ENCODE assay signal across 12 cellular contexts in genomic region chr3:17840651-17841050, GRCh38.
A peak's percentile ranks its signal among the peaks of the same experiment; 100 is the strongest.
DNase-seq lines count a peak whose midpoint lies in the region; ATAC-seq and TF ChIP-seq lines count a peak whose summit lies in the region.
"Had no signal": no experiment of that assay in that cellular context is flagged by ENCODE, and none has a peak within 500 bp of the region (broad histone marks: within the 10 kb centered on the region; RNA-seq: fewer than 3 reads in every experiment).

No MANE protein-coding gene starts in this region.

- no peaks in the 10 kb centered on the region for H3K36me3 Mint-ChIP-seq in WTC11
- no peaks in the 10 kb centered on the region for H3K36me3 Mint-ChIP-seq in activated naive CD4-positive, alpha-beta T cell treated with anti-CD3 and anti-CD28 coated beads, Interleukin-2, amount 10 ng/mL, durations not matched to agents 7 days and 5 days
- H3K36me3 Mint-ChIP-seq: CD4-positive, alpha-beta memory T cell; T-cell had no signal

- peaks cover 8% of the 10 kb centered on the region for H3K4me1 Mint-ChIP-seq in WTC11
- H3K4me1 Mint-ChIP-seq in activated naive CD4-positive, alpha-beta T cell treated with anti-CD3 and anti-CD28 coated beads, Interleukin-2, amount 10 ng/mL, durations not matched to agents 7 days and 5 days: no peaks in the 10 kb centered on the region
- H3K4me1 Mint-ChIP-seq: B cell; CD4-positive, alpha-beta memory T cell; T-cell had no signal

- H3K27ac ChIP-seq in DND-41 (ENCODE audit: low read length) (no peak overlapping the region), osteoblast (ENCODE audit: low read depth, low read length) (no peak overlapping the region)

- DNase-seq in DND-41 (no peak), WTC11 (ENCODE audit: low spot score) (no peak), osteoblast (ENCODE audit: insufficient read length, low spot score, missing footprints) (no peak), ecto neural progenitor cell (ENCODE audit: low spot score) (no peak), C1 segment of cervical spinal cord (lab: John Stamatoyannopoulos, UW) (no peak)
- DNase-seq in activated naive CD4-positive, alpha-beta T cell treated with anti-CD3 and anti-CD28 coated beads, Interleukin-2, amount 10 ng/mL, durations not matched to agents 7 days and 5 days: no peak
- DNase-seq: DMS79, NCI-H1417 treated with DMSO at 0.1 percent for 48 hours had no signal

- H3K4me3 ChIP-seq in DND-41 (ENCODE audit: low read depth in 1 of 2, low read length in 2 of 2) (no peak overlapping the region), osteoblast (ENCODE audit: insufficient read depth, low read length) (peak overlapping the region; percentile 8)

- H3K4me1 ChIP-seq in DND-41 (ENCODE audit: insufficient read depth, low read length): 0 out of 2 replicates have a peak, but pooled peaks cover 3% of the 10 kb centered on the region
- H3K4me1 ChIP-seq in osteoblast (ENCODE audit: insufficient read depth, low read length): peaks cover 6% of the 10 kb centered on the region

- CTCF ChIA-PET in WTC11 (lab: Charles Lee): interaction anchor here (0.6 to 3.3 kb wide), 58 partner anchors 9 to 1214 kb away, joined by 3 to 56 read pairs (median 4); partner anchors contain the start of gene TBC1D5
- CTCF ChIA-PET in activated naive CD4-positive, alpha-beta T cell treated with anti-CD3 and anti-CD28 coated beads, Interleukin-2, amount 10 ng/mL, durations not matched to agents 7 days and 5 days (lab: Charles Lee): interaction anchor here (0.6 to 4.3 kb wide), 33 partner anchors 9 to 1240 kb away, joined by 3 to 44 read pairs (median 4); no protein-coding TSS in a partner anchor

- no peak overlapping the region for H3K4me3 Mint-ChIP-seq in WTC11
- H3K4me3 Mint-ChIP-seq in activated naive CD4-positive, alpha-beta T cell treated with anti-CD3 and anti-CD28 coated beads, Interleukin-2, amount 10 ng/mL, durations not matched to agents 7 days and 5 days: no peak overlapping the region
- H3K4me3 Mint-ChIP-seq: B cell; CD4-positive, alpha-beta memory T cell; T-cell had no signal

- no peak for TF ChIP-seq CTCF in DND-41 (IDR thresholded peaks at IDR 0.05; ENCODE audit: borderline replicate concordance, extremely low read depth, low read length, poor library complexity, severe bottlenecking)
- no peak for TF ChIP-seq CTCF in WTC11 (IDR thresholded peaks at IDR 0.05)
- TF ChIP-seq CTCF in osteoblast (IDR thresholded peaks at IDR 0.05; ENCODE audit: extremely low read depth, low read depth, low read length): no peak

- H3K36me3 ChIP-seq in DND-41 (ENCODE audit: insufficient read depth, low read length): no peaks in the 10 kb centered on the region
- no peaks in the 10 kb centered on the region for H3K36me3 ChIP-seq in osteoblast (ENCODE audit: insufficient read depth, low read length)

- no peak overlapping the region for H3K27ac Mint-ChIP-seq in WTC11
- no peak overlapping the region for H3K27ac Mint-ChIP-seq in activated naive CD4-positive, alpha-beta T cell treated with anti-CD3 and anti-CD28 coated beads, Interleukin-2, amount 10 ng/mL, durations not matched to agents 7 days and 5 days
- H3K27ac Mint-ChIP-seq: B cell; CD4-positive, alpha-beta memory T cell; T-cell had no signal

- no peaks in the 10 kb centered on the region for H4K20me1 ChIP-seq in DND-41 (ENCODE audit: insufficient read depth, low read length)
- H4K20me1 ChIP-seq in osteoblast (ENCODE audit: insufficient read depth, low read length): no peaks in the 10 kb centered on the region

- H3K4me2 ChIP-seq in DND-41 (ENCODE audit: insufficient read depth, low read length) (no peak overlapping the region), osteoblast (ENCODE audit: insufficient read depth, low read length) (peak overlapping the region; percentile 53)

- H3K9ac ChIP-seq in DND-41 (ENCODE audit: low read depth, low read length): no peak overlapping the region

- H3K79me2 ChIP-seq in DND-41 (ENCODE audit: insufficient read depth, low read length) (no peaks in the 10 kb centered on the region), osteoblast (ENCODE audit: insufficient read depth, low read length) (no peaks in the 10 kb centered on the region)

- no peak overlapping the region for H2AFZ ChIP-seq in DND-41 (ENCODE audit: low read depth, low read length)
- H2AFZ ChIP-seq in osteoblast (ENCODE audit: low read length): no peak overlapping the region

- no peaks in the 10 kb centered on the region for H3K27me3 Mint-ChIP-seq in WTC11 (ENCODE audit: low read depth)
- H3K27me3 Mint-ChIP-seq in activated naive CD4-positive, alpha-beta T cell treated with anti-CD3 and anti-CD28 coated beads, Interleukin-2, amount 10 ng/mL, durations not matched to agents 7 days and 5 days: no peaks in the 10 kb centered on the region

- POLR2A ChIA-PET in WTC11 (lab: Charles Lee): interaction anchor here (1.2 to 2.0 kb wide), 2 partner anchors 98 to 195 kb away, joined by 3 to 6 read pairs; partner anchors contain the start of gene TBC1D5

- no peaks in the 10 kb centered on the region for H3K9me3 Mint-ChIP-seq in WTC11
- H3K9me3 Mint-ChIP-seq in activated naive CD4-positive, alpha-beta T cell treated with anti-CD3 and anti-CD28 coated beads, Interleukin-2, amount 10 ng/mL, durations not matched to agents 7 days and 5 days: no peaks in the 10 kb centered on the region
- H3K9me3 Mint-ChIP-seq: CD4-positive, alpha-beta memory T cell; T-cell had no signal

- no peaks in the 10 kb centered on the region for H3K27me3 ChIP-seq in DND-41 (ENCODE audit: insufficient read depth, low read length, poor library complexity)
- H3K27me3 ChIP-seq in osteoblast (ENCODE audit: insufficient read depth, low read length): peaks cover 11% of the 10 kb centered on the region

- ATAC-seq in DND-41 (ENCODE audit: insufficient read depth, low read depth): 0 out of 3 replicates have a peak, but pooled peaks have one; percentile 5
- ATAC-seq in HG02943 (IDR thresholded peaks at IDR 0.05; ENCODE audit: low read depth, unreplicated experiment): peak; percentile 7
- ATAC-seq in WTC11: peak; percentile 26

- H3K9me3 ChIP-seq in DND-41 (ENCODE audit: insufficient read depth, low read length, severe bottlenecking) (no peaks in the 10 kb centered on the region), osteoblast (ENCODE audit: low read depth, low read length) (no peaks in the 10 kb centered on the region)

TF ChIP-seq in WTC11, 78 proteins besides CTCF, POLR2A, EP300 and RAD21:
- TF ChIP-seq ZNF425 (CRISPR knock-in tag; conservative IDR thresholded peaks at IDR 0.05) (no peak), MYBL2 (CRISPR knock-in tag; IDR thresholded peaks at IDR 0.05) (no peak), ZMAT4 (CRISPR knock-in tag; IDR thresholded peaks at IDR 0.05) (no peak), ETV6 (CRISPR knock-in tag; IDR thresholded peaks at IDR 0.05) (no peak), MXD4 (CRISPR knock-in tag; IDR thresholded peaks at IDR 0.05; ENCODE audit: borderline replicate concordance) (no peak), EMX1 (CRISPR knock-in tag; IDR thresholded peaks at IDR 0.05) (no peak), JAZF1 (CRISPR knock-in tag; IDR thresholded peaks at IDR 0.05) (no peak), ZNF416 (CRISPR knock-in tag; IDR thresholded peaks at IDR 0.05) (no peak), TEAD4 (CRISPR knock-in tag; IDR thresholded peaks at IDR 0.05) (no peak), ZNF138 (CRISPR knock-in tag; conservative IDR thresholded peaks at IDR 0.05) (no peak), TEAD1 (CRISPR knock-in tag; IDR thresholded peaks at IDR 0.05) (no peak), ZNF263 (CRISPR knock-in tag; IDR thresholded peaks at IDR 0.05; ENCODE audit: low read depth) (no peak), ATF3 (CRISPR knock-in tag; conservative IDR thresholded peaks at IDR 0.05) (no peak), ATF6 (CRISPR knock-in tag; IDR thresholded peaks at IDR 0.05) (no peak), TP53 (CRISPR knock-in tag; IDR thresholded peaks at IDR 0.05) (no peak), RELA (CRISPR knock-in tag; IDR thresholded peaks at IDR 0.05; ENCODE audit: borderline replicate concordance) (no peak)
